ENCODE assay signal across 8 cellular contexts in genomic region chr13:67229438-67230242, GRCh38. TPM values are rescaled to one million over a fixed set of nuclear protein-coding genes. Genes with fewer than 3 reads are reported as not detected.
DNase-seq lines count a peak whose midpoint lies in the region; ATAC-seq and TF ChIP-seq lines count a peak whose summit lies in the region.

No MANE protein-coding gene starts in this region.

- H3K4me2 ChIP-seq in BLaER1 treated with 17β-estradiol and CSF1 and Interleukin-3, amounts not matched to agents 10 nM and 100 nM, result peak overlapping the region; percentile 89 to 97 (median 96)
- peak overlapping the region; percentile 98 for H3K4me2 ChIP-seq in osteoblast (ENCODE audit: insufficient read depth, low read length)

- no peak for TF ChIP-seq POLR2A in erythroblast (IDR thresholded peaks at IDR 0.05; ENCODE audit: low read length)

- DNase-seq in NCI-H82 treated with DMSO at 0.1 percent for 48 hours (lab: John Stamatoyannopoulos, UW; ENCODE audit: unreplicated experiment), result peak; percentile 60
- DNase-seq in erythroblast (lab: John Stamatoyannopoulos, UW), result peak; percentile 14 to 28
- DNase-seq in osteoblast (ENCODE audit: insufficient read length, low spot score, missing footprints), result no peak
- no peak for DNase-seq in posterior vena cava (ENCODE audit: low spot score)
- no peak for DNase-seq in NCI-H446 (lab: John Stamatoyannopoulos, UW)

- H3K36me3 ChIP-seq in BLaER1 treated with 17β-estradiol and CSF1 and Interleukin-3, amounts not matched to agents 10 nM and 100 nM, result no peaks in the 10 kb centered on the region; a peak in 1 of 22 replicates
- H3K36me3 ChIP-seq in osteoblast (ENCODE audit: insufficient read depth, low read length), result no peaks in the 10 kb centered on the region

- no peak for TF ChIP-seq CTCF in osteoblast (IDR thresholded peaks at IDR 0.05; ENCODE audit: extremely low read depth, low read depth, low read length)

- H4K20me1 ChIP-seq in BLaER1 treated with 17β-estradiol and CSF1 and Interleukin-3, amounts not matched to agents 10 nM and 100 nM, result peaks cover 0 to 14% (median 0%) of the 10 kb centered on the region in 11 experiments; a peak in 1 of 22 replicates
- H4K20me1 ChIP-seq in osteoblast (ENCODE audit: insufficient read depth, low read length), result no peaks in the 10 kb centered on the region

- no peaks in the 10 kb centered on the region for H3K9me3 ChIP-seq in BLaER1 treated with 17β-estradiol and CSF1 and Interleukin-3, amounts not matched to agents 10 nM and 100 nM (replicated peaks in 1 of 11)
- no peaks in the 10 kb centered on the region for H3K9me3 ChIP-seq in osteoblast (ENCODE audit: low read depth, low read length)

- H3K27ac ChIP-seq in BLaER1 treated with 17β-estradiol and CSF1 and Interleukin-3, amounts not matched to agents 10 nM and 100 nM, result peak overlapping the region in 9 of 11 experiments; percentile 24 to 89 (median 64); a peak in 16 of 22 replicates
- H3K27ac ChIP-seq in osteoblast (ENCODE audit: low read depth, low read length), result peak overlapping the region; percentile 73

- H3K4me1 ChIP-seq in BLaER1 treated with 17β-estradiol and CSF1 and Interleukin-3, amounts not matched to agents 10 nM and 100 nM, result peaks cover 37 to 55% (median 51%) of the 10 kb centered on the region in 10 experiments
- H3K4me1 ChIP-seq in osteoblast (ENCODE audit: insufficient read depth, low read length), result peaks cover 14% of the 10 kb centered on the region

- H2AFZ ChIP-seq in osteoblast (ENCODE audit: low read length), result peak overlapping the region; percentile 93

- peaks cover 0 to 4% (median 0%) of the 10 kb centered on the region in 11 experiments; a peak in 2 of 22 replicates for H3K27me3 ChIP-seq in BLaER1 treated with 17β-estradiol and CSF1 and Interleukin-3, amounts not matched to agents 10 nM and 100 nM
- H3K27me3 ChIP-seq in osteoblast (ENCODE audit: insufficient read depth, low read length), result no peaks in the 10 kb centered on the region

- H3K9ac ChIP-seq in BLaER1 treated with 17β-estradiol and CSF1 and Interleukin-3, amounts not matched to agents 10 nM and 100 nM, result peak overlapping the region; percentile 5 to 90 (median 83); a peak in 21 of 22 replicates

- intact Hi-C loops in posterior vena cava (cut with DNase I), result no loop called here

- ATAC-seq in GM21381 (IDR thresholded peaks at IDR 0.05; ENCODE audit: unreplicated experiment) (peak; percentile 5), HG03571 (IDR thresholded peaks at IDR 0.05; ENCODE audit: unreplicated experiment) (no peak)

- H3K4me3 ChIP-seq in BLaER1 treated with 17β-estradiol and CSF1 and Interleukin-3, amounts not matched to agents 10 nM and 100 nM, result peak overlapping the region; percentile 73 to 95 (median 86)
- H3K4me3 ChIP-seq in osteoblast (ENCODE audit: insufficient read depth, low read length), result peak overlapping the region; percentile 89

- no peaks in the 10 kb centered on the region for H3K79me2 ChIP-seq in osteoblast (ENCODE audit: insufficient read depth, low read length)

RNA-seq across cellular contexts. Expression of gene PCDH9, which starts 0.5 kb away (rescaled TPM):
- total RNA-seq in osteoblast, result 1.1 and 2.9 TPM in 2 replicates
- total RNA-seq in posterior vena cava, result 1 to 10 TPM; 1.6 to 2.4 TPM

Comparison
In these comparisons a context has a peak if more than half of its experiments do, and no peak if none do; other contexts are left out.
1. DNase-seq: peak in NCI-H82 treated with DMSO at 0.1 percent for 48 hours (single experiment) and erythroblast (2 of 2); none in osteoblast (single experiment), posterior vena cava (single experiment) and NCI-H446 (0 of 2).